ENCODE assay signal across 1 cellular context in genomic region chr12:65607271-65607880, GRCh38.
TF ChIP-seq lines count a peak whose summit lies in the region.

No MANE protein-coding gene starts in this region.

TF ChIP-seq in GM23338, 12 proteins besides CTCF, POLR2A, EP300 and RAD21 (continued from another document):
- TF ChIP-seq ZNF462 (CRISPR knock-in tag; IDR thresholded peaks at IDR 0.05): no peak
- no peak for TF ChIP-seq EZH2phosphoT487 (IDR thresholded peaks at IDR 0.05; ENCODE audit: unreplicated experiment)
- TF ChIP-seq ZNF114 (CRISPR knock-in tag; IDR thresholded peaks at IDR 0.05): no peak
- TF ChIP-seq JUNB (IDR thresholded peaks at IDR 0.05; ENCODE audit: unreplicated experiment): no peak
- no peak for TF ChIP-seq CREB1 (CRISPR knock-in tag; IDR thresholded peaks at IDR 0.05; ENCODE audit: low read depth)
- TF ChIP-seq, protein P1, sequence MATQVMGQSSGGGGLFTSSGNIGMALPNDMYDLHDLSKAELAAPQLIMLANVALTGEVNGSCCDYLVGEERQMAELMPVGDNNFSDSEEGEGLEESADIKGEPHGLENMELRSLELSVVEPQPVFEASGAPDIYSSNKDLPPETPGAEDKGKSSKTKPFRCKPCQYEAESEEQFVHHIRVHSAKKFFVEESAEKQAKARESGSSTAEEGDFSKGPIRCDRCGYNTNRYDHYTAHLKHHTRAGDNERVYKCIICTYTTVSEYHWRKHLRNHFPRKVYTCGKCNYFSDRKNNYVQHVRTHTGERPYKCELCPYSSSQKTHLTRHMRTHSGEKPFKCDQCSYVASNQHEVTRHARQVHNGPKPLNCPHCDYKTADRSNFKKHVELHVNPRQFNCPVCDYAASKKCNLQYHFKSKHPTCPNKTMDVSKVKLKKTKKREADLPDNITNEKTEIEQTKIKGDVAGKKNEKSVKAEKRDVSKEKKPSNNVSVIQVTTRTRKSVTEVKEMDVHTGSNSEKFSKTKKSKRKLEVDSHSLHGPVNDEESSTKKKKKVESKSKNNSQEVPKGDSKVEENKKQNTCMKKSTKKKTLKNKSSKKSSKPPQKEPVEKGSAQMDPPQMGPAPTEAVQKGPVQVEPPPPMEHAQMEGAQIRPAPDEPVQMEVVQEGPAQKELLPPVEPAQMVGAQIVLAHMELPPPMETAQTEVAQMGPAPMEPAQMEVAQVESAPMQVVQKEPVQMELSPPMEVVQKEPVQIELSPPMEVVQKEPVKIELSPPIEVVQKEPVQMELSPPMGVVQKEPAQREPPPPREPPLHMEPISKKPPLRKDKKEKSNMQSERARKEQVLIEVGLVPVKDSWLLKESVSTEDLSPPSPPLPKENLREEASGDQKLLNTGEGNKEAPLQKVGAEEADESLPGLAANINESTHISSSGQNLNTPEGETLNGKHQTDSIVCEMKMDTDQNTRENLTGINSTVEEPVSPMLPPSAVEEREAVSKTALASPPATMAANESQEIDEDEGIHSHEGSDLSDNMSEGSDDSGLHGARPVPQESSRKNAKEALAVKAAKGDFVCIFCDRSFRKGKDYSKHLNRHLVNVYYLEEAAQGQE (IDR thresholded peaks at IDR 0.05; ENCODE audit: unreplicated experiment): no peak
TF ChIP-seq in GM23338: peak in this region for 0.
